Comparison of ENCODE assay signal across 9 cellular contexts in the genomic region with DNA sequence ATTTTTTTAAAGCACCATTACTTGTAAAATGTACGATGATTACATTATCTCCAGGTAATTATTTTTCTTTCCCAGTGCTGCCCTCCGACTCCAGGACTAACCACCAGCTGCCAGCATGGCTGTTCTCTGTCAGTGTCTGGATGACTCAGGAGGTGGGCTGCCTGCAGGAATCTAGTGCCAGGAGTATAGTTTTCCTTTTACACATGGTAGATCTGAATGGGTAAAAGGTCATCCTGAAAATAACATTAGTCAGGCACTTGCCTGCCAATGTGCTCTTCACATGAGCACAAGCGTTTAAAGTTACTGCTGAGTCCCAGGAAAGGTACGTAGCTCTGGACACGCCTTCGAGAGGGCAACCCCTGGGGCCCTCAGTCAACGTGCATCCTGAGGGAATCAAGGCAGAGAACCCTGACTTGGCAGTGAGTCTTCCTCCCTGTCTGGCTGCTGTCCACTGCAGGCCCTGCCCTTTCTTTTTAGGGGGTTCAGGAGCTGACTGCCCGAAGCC. TPM values are rescaled to one million over a fixed set of nuclear protein-coding genes. Genes with fewer than 3 reads are reported as not detected.
DNase-seq lines count a peak whose midpoint lies in the region; ATAC-seq, FAIRE-seq and TF ChIP-seq lines count a peak whose summit lies in the region.
"Had no signal": no experiment of that assay in that cellular context is flagged by ENCODE, and none has a peak within 500 bp of the region (broad histone marks: within the 10 kb centered on the region; RNA-seq: fewer than 3 reads in every experiment).

No MANE protein-coding gene starts in this region.

- TF ChIP-seq EP300 in neural cell (conservative IDR thresholded peaks at IDR 0.05; ENCODE audit: poor library complexity, severe bottlenecking): no peak

- no peaks in the 10 kb centered on the region for H3K9me2 ChIP-seq in neural cell (ENCODE audit: insufficient read depth, low read length)

- no peak for ATAC-seq in CD4-positive, CD25-positive, alpha-beta regulatory T cell (ENCODE audit: low read depth in 2 of 2)
- ATAC-seq in GM21526 (IDR thresholded peaks at IDR 0.05; ENCODE audit: low FRiP score, unreplicated experiment): no peak
- no peak for ATAC-seq in GM19467 (IDR thresholded peaks at IDR 0.05; ENCODE audit: unreplicated experiment)

- H3K27ac Mint-ChIP-seq in CD4-positive, CD25-positive, alpha-beta regulatory T cell: peak overlapping the region; percentile 52 to 99 (median 98)

- no peaks in the 10 kb centered on the region for H3F3A ChIP-seq in neural cell (ENCODE audit: insufficient read depth, low read length, poor library complexity, severe bottlenecking)

- peaks cover 36% of the 10 kb centered on the region for H3K79me2 ChIP-seq in neural cell (replicated peaks; ENCODE audit: insufficient read depth, low read length)

- no peak overlapping the region for H3K9ac ChIP-seq in neural cell (ENCODE audit: low read length)

- DNase-seq in CD4-positive, CD25-positive, alpha-beta regulatory T cell: no peak
- peak; percentile 98 for DNase-seq in RCC 7860 (ENCODE audit: low spot score)
- DNase-seq in epithelial cell of esophagus (ENCODE audit: low read depth): peak; percentile 91
- no peak for DNase-seq in NCI-H1417 (lab: John Stamatoyannopoulos, UW)
- DNase-seq in stimulated activated CD4-positive, alpha-beta T cell treated with anti-CD3 and anti-CD28 coated beads, Interleukin-4, amount 100 ng/mL, for 1 hour: no peak

- peaks cover 16% of the 10 kb centered on the region for H3K36me3 Mint-ChIP-seq in CD4-positive, CD25-positive, alpha-beta regulatory T cell

- H3K4me3 ChIP-seq in CD4-positive, CD25-positive, alpha-beta regulatory T cell (ENCODE audit: low read depth, low read length): peak overlapping the region; percentile 98
- H3K4me3 ChIP-seq in epithelial cell of esophagus (ENCODE audit: low read length): peak overlapping the region; percentile 4
- H3K4me3 ChIP-seq in neural cell (ENCODE audit: low read length): peak overlapping the region; percentile 99

- H3K9me3 ChIP-seq in CD4-positive, CD25-positive, alpha-beta regulatory T cell (ENCODE audit: control insufficient read depth in 2 of 2, low read length in 2 of 2): no peaks in the 10 kb centered on the region
- no peaks in the 10 kb centered on the region for H3K9me3 ChIP-seq in neural cell (ENCODE audit: low read length)

- no peaks in the 10 kb centered on the region for H3K27me3 ChIP-seq in CD4-positive, CD25-positive, alpha-beta regulatory T cell (ENCODE audit: control insufficient read depth, insufficient read depth, low read length)
- H3K27me3 ChIP-seq in neural cell (ENCODE audit: insufficient read depth, low read depth, low read length): no peaks in the 10 kb centered on the region

- no peaks in the 10 kb centered on the region for H4K20me1 ChIP-seq in neural cell (ENCODE audit: insufficient read depth)

- no peak overlapping the region for H3K4me2 ChIP-seq in neural cell (ENCODE audit: low read length)

- H3K4me1 ChIP-seq in CD4-positive, CD25-positive, alpha-beta regulatory T cell (ENCODE audit: control insufficient read depth, insufficient read depth, low read length, poor library complexity, severe bottlenecking): peaks cover 48% of the 10 kb centered on the region

- H3K9me3 Mint-ChIP-seq in CD4-positive, CD25-positive, alpha-beta regulatory T cell: peaks cover 0 to 5% (median 0%) of the 10 kb centered on the region in 7 donors

- TF ChIP-seq RAD21 in neural cell (conservative IDR thresholded peaks at IDR 0.05): no peak

- peak; percentile 94 for FAIRE-seq in RCC 7860 (lab: Jason Lieb, UNC)
- FAIRE-seq: GM18507 had no signal

- H3K4me3 Mint-ChIP-seq in CD4-positive, CD25-positive, alpha-beta regulatory T cell: peak overlapping the region; percentile 96 to 100 (median 99)

- H2AFZ ChIP-seq in neural cell (ENCODE audit: low read depth, low read length): no peak overlapping the region

- peaks cover 17% of the 10 kb centered on the region for H3K36me3 ChIP-seq in CD4-positive, CD25-positive, alpha-beta regulatory T cell (ENCODE audit: control insufficient read depth, insufficient read depth, low read length)
- H3K36me3 ChIP-seq in neural cell (ENCODE audit: insufficient read depth, low read length): peaks cover 11% of the 10 kb centered on the region

- H3K4me1 Mint-ChIP-seq in CD4-positive, CD25-positive, alpha-beta regulatory T cell: peaks cover 37 to 78% (median 55%) of the 10 kb centered on the region in 4 donors

- no peaks in the 10 kb centered on the region for H3K27me3 Mint-ChIP-seq in CD4-positive, CD25-positive, alpha-beta regulatory T cell

- TF ChIP-seq CTCF in epithelial cell of esophagus (IDR thresholded peaks at IDR 0.05; ENCODE audit: insufficient read depth, low read depth, low read length, missing control alignments) (no peak), neural cell (IDR thresholded peaks at IDR 0.05; ENCODE audit: poor library complexity, severe bottlenecking) (no peak)

- peak overlapping the region; percentile 96 for H3K27ac ChIP-seq in CD4-positive, CD25-positive, alpha-beta regulatory T cell (ENCODE audit: insufficient read depth, low read length, poor library complexity, severe bottlenecking)
- no peak overlapping the region for H3K27ac ChIP-seq in neural cell (ENCODE audit: low read length)

TF ChIP-seq in neural cell, 6 proteins besides CTCF, POLR2A, EP300 and RAD21:
- TF ChIP-seq, protein P1, sequence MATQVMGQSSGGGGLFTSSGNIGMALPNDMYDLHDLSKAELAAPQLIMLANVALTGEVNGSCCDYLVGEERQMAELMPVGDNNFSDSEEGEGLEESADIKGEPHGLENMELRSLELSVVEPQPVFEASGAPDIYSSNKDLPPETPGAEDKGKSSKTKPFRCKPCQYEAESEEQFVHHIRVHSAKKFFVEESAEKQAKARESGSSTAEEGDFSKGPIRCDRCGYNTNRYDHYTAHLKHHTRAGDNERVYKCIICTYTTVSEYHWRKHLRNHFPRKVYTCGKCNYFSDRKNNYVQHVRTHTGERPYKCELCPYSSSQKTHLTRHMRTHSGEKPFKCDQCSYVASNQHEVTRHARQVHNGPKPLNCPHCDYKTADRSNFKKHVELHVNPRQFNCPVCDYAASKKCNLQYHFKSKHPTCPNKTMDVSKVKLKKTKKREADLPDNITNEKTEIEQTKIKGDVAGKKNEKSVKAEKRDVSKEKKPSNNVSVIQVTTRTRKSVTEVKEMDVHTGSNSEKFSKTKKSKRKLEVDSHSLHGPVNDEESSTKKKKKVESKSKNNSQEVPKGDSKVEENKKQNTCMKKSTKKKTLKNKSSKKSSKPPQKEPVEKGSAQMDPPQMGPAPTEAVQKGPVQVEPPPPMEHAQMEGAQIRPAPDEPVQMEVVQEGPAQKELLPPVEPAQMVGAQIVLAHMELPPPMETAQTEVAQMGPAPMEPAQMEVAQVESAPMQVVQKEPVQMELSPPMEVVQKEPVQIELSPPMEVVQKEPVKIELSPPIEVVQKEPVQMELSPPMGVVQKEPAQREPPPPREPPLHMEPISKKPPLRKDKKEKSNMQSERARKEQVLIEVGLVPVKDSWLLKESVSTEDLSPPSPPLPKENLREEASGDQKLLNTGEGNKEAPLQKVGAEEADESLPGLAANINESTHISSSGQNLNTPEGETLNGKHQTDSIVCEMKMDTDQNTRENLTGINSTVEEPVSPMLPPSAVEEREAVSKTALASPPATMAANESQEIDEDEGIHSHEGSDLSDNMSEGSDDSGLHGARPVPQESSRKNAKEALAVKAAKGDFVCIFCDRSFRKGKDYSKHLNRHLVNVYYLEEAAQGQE (IDR thresholded peaks at IDR 0.05; ENCODE audit: borderline replicate concordance): no peak
- TF ChIP-seq TAF1 (IDR thresholded peaks at IDR 0.05; ENCODE audit: low read depth) (no peak), POLR2AphosphoS5 (IDR thresholded peaks at IDR 0.05) (no peak), SMC3 (conservative IDR thresholded peaks at IDR 0.05; ENCODE audit: poor library complexity) (no peak), EZH2 (IDR thresholded peaks at IDR 0.05; ENCODE audit: borderline replicate concordance, insufficient read depth, low read length, poor library complexity, severe bottlenecking) (no peak), MXI1 (conservative IDR thresholded peaks at IDR 0.05; ENCODE audit: poor library complexity, severe bottlenecking) (no peak)

RNA-seq across cellular contexts. Expression of gene DYNLT1, which starts 2.4 kb away (rescaled TPM):
- total RNA-seq in CD4-positive, CD25-positive, alpha-beta regulatory T cell: 123 TPM
- polyA plus RNA-seq in CD4-positive, CD25-positive, alpha-beta regulatory T cell: 100 to 1,000 TPM; 103 to 127 (median 113) TPM
- 280 and 320 TPM in 2 replicates for polyA plus RNA-seq in neural cell
- polyA minus RNA-seq in neural cell: 108 and 114 TPM in 2 replicates

RNA-seq across cellular contexts. Expression of gene SYTL3, which starts 7.7 kb away (rescaled TPM):
- 54.8 TPM for total RNA-seq in CD4-positive, CD25-positive, alpha-beta regulatory T cell
- polyA plus RNA-seq in CD4-positive, CD25-positive, alpha-beta regulatory T cell: 10 to 100 TPM; 12.2 to 15.5 (median 13.8) TPM
- 2.1 and 3.8 TPM in 2 replicates for polyA plus RNA-seq in neural cell
- polyA minus RNA-seq in neural cell: 1.9 and 4.3 TPM in 2 replicates

Comparison
In these comparisons a context has a peak if more than half of its experiments do, and no peak if none do; other contexts are left out.
1. DNase-seq: peak in RCC 7860 (single experiment) and epithelial cell of esophagus (single experiment); none in CD4-positive, CD25-positive, alpha-beta regulatory T cell (0 of 3), NCI-H1417 (0 of 3) and stimulated activated CD4-positive, alpha-beta T cell treated with anti-CD3 and anti-CD28 coated beads, Interleukin-4, amount 100 ng/mL, for 1 hour (single experiment).
2. H3K4me3 ChIP-seq: peak in every context shown above with its lines; median percentile 99 in neural cell; 98 in CD4-positive, CD25-positive, alpha-beta regulatory T cell; 4 in epithelial cell of esophagus.